ENCODE assay signal across 9 cellular contexts in genomic region chr9:134895849-134896833, GRCh38. TPM values are rescaled to one million over a fixed set of nuclear protein-coding genes. Genes with fewer than 3 reads are reported as not detected.
A peak's percentile ranks its signal among the peaks of the same experiment; 100 is the strongest.
DNase-seq lines count a peak whose midpoint lies in the region; ATAC-seq and TF ChIP-seq lines count a peak whose summit lies in the region.
"Had no signal": no experiment of that assay in that cellular context is flagged by ENCODE, and none has a peak within 500 bp of the region (broad histone marks: within the 10 kb centered on the region; RNA-seq: fewer than 3 reads in every experiment).

No MANE protein-coding gene starts in this region.

- CTCF ChIA-PET in Calu3 (lab: Charles Lee), result interaction anchor here (0.6 kb wide), 1 partner anchor 259 kb away, joined by 3 read pairs; no protein-coding TSS in a partner anchor

- no peaks in the 10 kb centered on the region for H3K36me3 Mint-ChIP-seq in nephron (ENCODE audit: low read depth)
- H3K36me3 Mint-ChIP-seq in natural killer cell, result no peaks in the 10 kb centered on the region
- no peaks in the 10 kb centered on the region for H3K36me3 Mint-ChIP-seq in Calu3 (ENCODE audit: insufficient read depth, unreplicated experiment)

- no TSS peak for BruUV-seq in Calu3 (replicated peaks; lab: Mats Ljungman, UMichigan)

- no peaks in the 10 kb centered on the region for H3K27me3 ChIP-seq in BE2C

- peak overlapping the region; percentile 30 for H3K4me3 ChIP-seq in BE2C (ENCODE audit: low read depth, low read length)

- H3K9me3 Mint-ChIP-seq in nephron, result peaks cover 24% of the 10 kb centered on the region
- H3K9me3 Mint-ChIP-seq in natural killer cell, result peaks cover 2 to 5% of the 10 kb centered on the region in 2 donors
- H3K9me3 Mint-ChIP-seq in Calu3 (ENCODE audit: low read depth, unreplicated experiment), result peaks cover 9% of the 10 kb centered on the region

- peaks cover 31% of the 10 kb centered on the region for H3K4me1 Mint-ChIP-seq in nephron
- H3K4me1 Mint-ChIP-seq in natural killer cell, result peaks cover 0 to 6% of the 10 kb centered on the region in 2 donors
- no peaks in the 10 kb centered on the region for H3K4me1 Mint-ChIP-seq in Calu3 (ENCODE audit: low read depth, unreplicated experiment)

- ATAC-seq in GM19455 (IDR thresholded peaks at IDR 0.05; ENCODE audit: unreplicated experiment) (no peak), natural killer cell (no peak)
- ATAC-seq: foreskin keratinocyte had no signal

- peaks cover 27% of the 10 kb centered on the region for H3K4me1 ChIP-seq in BE2C
- H3K4me1 ChIP-seq: foreskin keratinocyte had no signal

- H3K9me3 ChIP-seq in BE2C, result no peaks in the 10 kb centered on the region; the same call in 1 of the 2 replicates

- TF ChIP-seq CTCF in BE2C (IDR thresholded peaks at IDR 0.05; ENCODE audit: low read depth, low read length) (no peak), nephron (IDR thresholded peaks at IDR 0.05; ENCODE audit: unreplicated experiment in 3 of 3) (no peak), natural killer cell (IDR thresholded peaks at IDR 0.05) (no peak), Calu3 (IDR thresholded peaks at IDR 0.05; ENCODE audit: unreplicated experiment) (no peak)

- H3K36me3 ChIP-seq in BE2C, result no peaks in the 10 kb centered on the region

- H3K27me3 Mint-ChIP-seq in nephron (ENCODE audit: low read depth) (peaks cover 4% of the 10 kb centered on the region), natural killer cell (ENCODE audit: low read depth in 2 of 2) (peaks cover 9 to 12% of the 10 kb centered on the region in 2 donors), Calu3 (ENCODE audit: unreplicated experiment) (peaks cover 16% of the 10 kb centered on the region)

- intact Hi-C loops in natural killer cell (cut with micrococcal nuclease), result no loop called here
- intact Hi-C loops in Calu3 (cut with micrococcal nuclease; ENCODE audit: unreplicated experiment), result no loop called here

- peak overlapping the region in 2 of 3 experiments; percentile 73 to 86 for H3K27ac Mint-ChIP-seq in nephron
- H3K27ac Mint-ChIP-seq in natural killer cell, result no peak overlapping the region
- H3K27ac Mint-ChIP-seq in Calu3 (ENCODE audit: unreplicated experiment), result no peak overlapping the region

- DNase-seq in BE2C (peak; percentile 81), NCI-H446 (lab: John Stamatoyannopoulos, UW) (peak; percentile 95 to 98), dedifferentiated amniotic fluid mesenchymal stem cell (ENCODE audit: extremely low spot score) (peak; percentile 45), NCI-H2107 (lab: John Stamatoyannopoulos, UW) (no peak), natural killer cell (no peak), Calu3 (no peak)

- H3K4me3 Mint-ChIP-seq in nephron (peak overlapping the region in 1 of 3 experiments; percentile 35), natural killer cell (no peak overlapping the region), Calu3 (ENCODE audit: low read depth, unreplicated experiment) (no peak overlapping the region)

RNA-seq across cellular contexts. Expression of gene FCN2, which starts 15.5 kb away (rescaled TPM):
- polyA plus RNA-seq in BE2C (2012; ENCODE audit: insufficient read depth, insufficient read length, low read depth), result not detected
- total RNA-seq in natural killer cell (not detected), Calu3 (2022) (not detected in 2 replicates)
- total RNA-seq: foreskin keratinocyte had no signal
- polyA plus RNA-seq: foreskin keratinocyte had no signal

RNA-seq across cellular contexts. Expression of gene FCN1, which starts 21.6 kb away (rescaled TPM):
- polyA plus RNA-seq in BE2C (2012; ENCODE audit: insufficient read depth, insufficient read length, low read depth), result 0.11 TPM
- 10 to 100 TPM; 22.7 to 70.3 (median 26.9) TPM for total RNA-seq in natural killer cell
- total RNA-seq in Calu3 (2022), result not detected in 2 replicates
- total RNA-seq: foreskin keratinocyte had no signal
- polyA plus RNA-seq: foreskin keratinocyte had no signal

Comparison
In these comparisons a context has a peak if more than half of its experiments do, and no peak if none do; other contexts are left out.
1. DNase-seq: peak in BE2C (single experiment), NCI-H446 (2 of 2) and dedifferentiated amniotic fluid mesenchymal stem cell (single experiment); none in NCI-H2107 (single experiment), natural killer cell (single experiment) and Calu3 (single experiment).
2. H3K27ac Mint-ChIP-seq: peak in nephron (2 of 3); none in natural killer cell (0 of 2) and Calu3 (single experiment).
3. RNA of gene FCN1, which starts 21.6 kb away (total RNA-seq): 22.7 to 70.3 TPM in natural killer cell; not detected in Calu3; every median in the first group is over 10 times any median in the second.